Comparison of ENCODE assay signal across 10 cellular contexts in genomic region chr7:47763063-47763974, GRCh38.
DNase-seq lines count a peak whose midpoint lies in the region; ATAC-seq and TF ChIP-seq lines count a peak whose summit lies in the region.
"Had no signal": no experiment of that assay in that cellular context is flagged by ENCODE, and none has a peak within 500 bp of the region (broad histone marks: within the 10 kb centered on the region; RNA-seq: fewer than 3 reads in every experiment).

No MANE protein-coding gene starts in this region.

- peak overlapping the region; percentile 14 for H2AFZ ChIP-seq in hepatocyte

- H3K9me3 Mint-ChIP-seq in stimulated activated naive CD8-positive, alpha-beta T cell treated with anti-CD3 and anti-CD28 coated beads, Interleukin-15, amount 100 ng/mL, for 72 hours, result peaks cover 2 to 4% of the 10 kb centered on the region in 2 donors
- peaks cover 2% of the 10 kb centered on the region for H3K9me3 Mint-ChIP-seq in stimulated activated effector memory CD8-positive, alpha-beta T cell treated with anti-CD3 and anti-CD28 coated beads, Interleukin-12 subunit alpha, Interleukin-12 subunit beta, amount 100 ng/mL, for 72 hours

- no peaks in the 10 kb centered on the region for H4K20me1 ChIP-seq in hepatocyte (ENCODE audit: insufficient read depth, poor library complexity, severe bottlenecking)
- H4K20me1 ChIP-seq: BLaER1 treated with 17β-estradiol and CSF1 and Interleukin-3, amounts not matched to agents 10 nM and 100 nM had no signal

- no peak for DNase-seq in stimulated activated naive CD8-positive, alpha-beta T cell treated with anti-CD3 and anti-CD28 coated beads, Interleukin-15, Interleukin-2, amounts not matched to agents 100 U/mL and 50 U/mL, for 24 hours
- no peak for DNase-seq in stimulated activated naive CD8-positive, alpha-beta T cell treated with anti-CD3 and anti-CD28 coated beads, Interleukin-15, amount 100 ng/mL, for 72 hours
- DNase-seq in RWPE2 (ENCODE audit: low spot score) (no peak), hepatocyte (ENCODE audit: low spot score) (peak; percentile 69), NOMO-1 (lab: John Stamatoyannopoulos, UW; ENCODE audit: unreplicated experiment in 2 of 2) (no peak), DMS114 treated with DMSO at 0.1 percent for 48 hours (lab: John Stamatoyannopoulos, UW; ENCODE audit: unreplicated experiment) (no peak)
- no peak for DNase-seq in stimulated activated effector memory CD8-positive, alpha-beta T cell treated with anti-CD3 and anti-CD28 coated beads, Interleukin-12 subunit alpha, Interleukin-12 subunit beta, amount 100 ng/mL, for 72 hours (ENCODE audit: low spot score in 2 of 2)
- DNase-seq: kidney had no signal

- H3K36me3 ChIP-seq in RWPE2 (ENCODE audit: low read depth) (no peaks in the 10 kb centered on the region), hepatocyte (replicated peaks; ENCODE audit: insufficient read depth, low read depth) (no peaks in the 10 kb centered on the region)
- H3K36me3 ChIP-seq: BLaER1 treated with 17β-estradiol and CSF1 and Interleukin-3, amounts not matched to agents 10 nM and 100 nM had no signal

- peak overlapping the region; percentile 71 for H3K27ac ChIP-seq in RWPE2 (ENCODE audit: poor library complexity, severe bottlenecking)
- peak overlapping the region; percentile 93 for H3K27ac ChIP-seq in hepatocyte
- H3K27ac ChIP-seq: BLaER1 treated with 17β-estradiol and CSF1 and Interleukin-3, amounts not matched to agents 10 nM and 100 nM had no signal

- no peak overlapping the region for H3K4me3 Mint-ChIP-seq in stimulated activated naive CD8-positive, alpha-beta T cell treated with anti-CD3 and anti-CD28 coated beads, Interleukin-15, amount 100 ng/mL, for 72 hours
- no peak overlapping the region for H3K4me3 Mint-ChIP-seq in stimulated activated effector memory CD8-positive, alpha-beta T cell treated with anti-CD3 and anti-CD28 coated beads, Interleukin-12 subunit alpha, Interleukin-12 subunit beta, amount 100 ng/mL, for 72 hours

- H3K27ac Mint-ChIP-seq in stimulated activated naive CD8-positive, alpha-beta T cell treated with anti-CD3 and anti-CD28 coated beads, Interleukin-15, amount 100 ng/mL, for 72 hours, result no peak overlapping the region
- H3K27ac Mint-ChIP-seq in stimulated activated effector memory CD8-positive, alpha-beta T cell treated with anti-CD3 and anti-CD28 coated beads, Interleukin-12 subunit alpha, Interleukin-12 subunit beta, amount 100 ng/mL, for 72 hours, result no peak overlapping the region

- peaks cover 26% of the 10 kb centered on the region for H3K4me1 ChIP-seq in RWPE2 (ENCODE audit: insufficient read depth, poor library complexity, severe bottlenecking)
- H3K4me1 ChIP-seq in hepatocyte (ENCODE audit: insufficient read depth), result peaks cover 41% of the 10 kb centered on the region

- no peaks in the 10 kb centered on the region for H3K27me3 Mint-ChIP-seq in stimulated activated naive CD8-positive, alpha-beta T cell treated with anti-CD3 and anti-CD28 coated beads, Interleukin-15, amount 100 ng/mL, for 72 hours

- no peaks in the 10 kb centered on the region for H3K79me2 ChIP-seq in hepatocyte

- H3K4me2 ChIP-seq in hepatocyte, result peak overlapping the region; percentile 49
- H3K4me2 ChIP-seq: BLaER1 treated with 17β-estradiol and CSF1 and Interleukin-3, amounts not matched to agents 10 nM and 100 nM had no signal

- H3K9me2 ChIP-seq in hepatocyte (replicated peaks; ENCODE audit: insufficient read depth), result no peaks in the 10 kb centered on the region

- H3K4me1 Mint-ChIP-seq in stimulated activated naive CD8-positive, alpha-beta T cell treated with anti-CD3 and anti-CD28 coated beads, Interleukin-15, amount 100 ng/mL, for 72 hours, result no peaks in the 10 kb centered on the region
- no peaks in the 10 kb centered on the region for H3K4me1 Mint-ChIP-seq in stimulated activated effector memory CD8-positive, alpha-beta T cell treated with anti-CD3 and anti-CD28 coated beads, Interleukin-12 subunit alpha, Interleukin-12 subunit beta, amount 100 ng/mL, for 72 hours

- H3K4me3 ChIP-seq in RWPE2 (ENCODE audit: severe bottlenecking) (no peak overlapping the region), hepatocyte (no peak overlapping the region)
- H3K4me3 ChIP-seq: BLaER1 treated with 17β-estradiol and CSF1 and Interleukin-3, amounts not matched to agents 10 nM and 100 nM had no signal

- H3K27me3 ChIP-seq in RWPE2 (ENCODE audit: insufficient read depth, poor library complexity, severe bottlenecking) (no peaks in the 10 kb centered on the region), hepatocyte (no peaks in the 10 kb centered on the region)
- H3K27me3 ChIP-seq: BLaER1 treated with 17β-estradiol and CSF1 and Interleukin-3, amounts not matched to agents 10 nM and 100 nM had no signal

- no peaks in the 10 kb centered on the region for H3K36me3 Mint-ChIP-seq in stimulated activated effector memory CD8-positive, alpha-beta T cell treated with anti-CD3 and anti-CD28 coated beads, Interleukin-12 subunit alpha, Interleukin-12 subunit beta, amount 100 ng/mL, for 72 hours

- TF ChIP-seq CTCF in RWPE2 (IDR thresholded peaks at IDR 0.05; ENCODE audit: poor library complexity, severe bottlenecking) (no peak), hepatocyte (IDR thresholded peaks at IDR 0.05; ENCODE audit: poor library complexity) (no peak)

- ATAC-seq in stimulated activated naive CD8-positive, alpha-beta T cell treated with anti-CD3 and anti-CD28 coated beads, Interleukin-15, Interleukin-2, amounts not matched to agents 100 U/mL and 50 U/mL, for 24 hours, result peak; percentile 28
- ATAC-seq in stimulated activated naive CD8-positive, alpha-beta T cell treated with anti-CD3 and anti-CD28 coated beads, Interleukin-15, amount 100 ng/mL, for 72 hours, result no peak
- ATAC-seq in RWPE2 (ENCODE audit: low read depth), result peak; percentile 93
- no peak for ATAC-seq in HG03025 (IDR thresholded peaks at IDR 0.05; ENCODE audit: low FRiP score, unreplicated experiment)
- ATAC-seq in stimulated activated effector memory CD8-positive, alpha-beta T cell treated with anti-CD3 and anti-CD28 coated beads, Interleukin-12 subunit alpha, Interleukin-12 subunit beta, amount 100 ng/mL, for 72 hours, result no peak

- 5% methylated on average over 9 of the region's 9 CpGs for WGBS in hepatocyte (ENCODE audit: low lambda C conversion rate, missing lambda C conversion rate)

- H3K9me3 ChIP-seq in RWPE2 (ENCODE audit: severe bottlenecking) (no peaks in the 10 kb centered on the region), hepatocyte (ENCODE audit: low read depth) (no peaks in the 10 kb centered on the region)
- H3K9me3 ChIP-seq: BLaER1 treated with 17β-estradiol and CSF1 and Interleukin-3, amounts not matched to agents 10 nM and 100 nM had no signal

Comparison
In these comparisons a context has a peak if more than half of its experiments do, and no peak if none do; other contexts are left out.
1. ATAC-seq: peak in stimulated activated naive CD8-positive, alpha-beta T cell treated with anti-CD3 and anti-CD28 coated beads, Interleukin-15, Interleukin-2, amounts not matched to agents 100 U/mL and 50 U/mL, for 24 hours (single experiment) and RWPE2 (single experiment); none in stimulated activated naive CD8-positive, alpha-beta T cell treated with anti-CD3 and anti-CD28 coated beads, Interleukin-15, amount 100 ng/mL, for 72 hours (single experiment), HG03025 (single experiment) and stimulated activated effector memory CD8-positive, alpha-beta T cell treated with anti-CD3 and anti-CD28 coated beads, Interleukin-12 subunit alpha, Interleukin-12 subunit beta, amount 100 ng/mL, for 72 hours (single experiment).